Comparison of ENCODE assay signal across 8 cellular contexts in genomic region chrX:12974217-12974796, GRCh38. TPM values are rescaled to one million over a fixed set of nuclear protein-coding genes. Genes with fewer than 3 reads are reported as not detected.
A peak's percentile ranks its signal among the peaks of the same experiment; 100 is the strongest.
DNase-seq lines count a peak whose midpoint lies in the region; ATAC-seq and TF ChIP-seq lines count a peak whose summit lies in the region.

No MANE protein-coding gene starts in this region.

- 7% methylated on average over 12 of the region's 14 CpGs; no CpG with 5 or more reads in 1 of the 2 experiments for WGBS in endodermal cell (ENCODE audit: insufficient coverage in 1 of 2, insufficient read length in 1 of 2), 2 experiments
- 0% methylated on average over 2 to 4 of the region's 14 CpGs for WGBS in mesodermal cell (ENCODE audit: insufficient coverage in 2 of 2), 2 experiments
- WGBS in suprapubic skin, result 23% methylated on average over 14 of the region's 14 CpGs

- H3K36me3 Mint-ChIP-seq in endodermal cell (ENCODE audit: low read depth), result peaks cover 25% of the 10 kb centered on the region

- H3K9me3 ChIP-seq in endodermal cell (ENCODE audit: control insufficient read depth, low read length), result no peaks in the 10 kb centered on the region
- H3K9me3 ChIP-seq in mesodermal cell (ENCODE audit: control insufficient read depth, low read length), result no peaks in the 10 kb centered on the region
- H3K9me3 ChIP-seq in suprapubic skin, result no peaks in the 10 kb centered on the region

- no peak for TF ChIP-seq EP300 in suprapubic skin (IDR thresholded peaks at IDR 0.05)

- peaks cover 70% of the 10 kb centered on the region for H3K9me3 Mint-ChIP-seq in endodermal cell

- TF ChIP-seq POLR2A in suprapubic skin (IDR thresholded peaks at IDR 0.05), result no peak

- H3K4me3 ChIP-seq in endodermal cell (ENCODE audit: low read length), result peak overlapping the region; percentile 91
- peak overlapping the region; percentile 73 for H3K4me3 ChIP-seq in mesodermal cell (ENCODE audit: extremely low read depth, insufficient read depth, low read length, poor library complexity, severe bottlenecking)
- peak overlapping the region; percentile 65 for H3K4me3 ChIP-seq in suprapubic skin

- ATAC-seq in GM18868 (IDR thresholded peaks at IDR 0.05; ENCODE audit: unreplicated experiment), result no peak

- no peak for TF ChIP-seq CTCF in endodermal cell (conservative IDR thresholded peaks at IDR 0.05)
- TF ChIP-seq CTCF in suprapubic skin (IDR thresholded peaks at IDR 0.05), result no peak

- no peaks in the 10 kb centered on the region for H3K27me3 Mint-ChIP-seq in endodermal cell (ENCODE audit: insufficient read depth)

- H3K4me1 ChIP-seq in endodermal cell (ENCODE audit: control insufficient read depth, insufficient read depth, low read length) (no peaks in the 10 kb centered on the region), mesodermal cell (ENCODE audit: control insufficient read depth, insufficient read depth, low read length, poor library complexity, severe bottlenecking) (peaks cover 13% of the 10 kb centered on the region), suprapubic skin (peaks cover 11% of the 10 kb centered on the region)

- peak overlapping the region; percentile 94 for H3K4me3 Mint-ChIP-seq in endodermal cell

- H3K9ac ChIP-seq in endodermal cell (ENCODE audit: extremely low read depth, low read length, poor library complexity, severe bottlenecking), result peak overlapping the region; percentile 100

- H3K36me3 ChIP-seq in endodermal cell (ENCODE audit: control insufficient read depth, insufficient read depth, low read length), result peaks cover 12% of the 10 kb centered on the region
- peaks cover 10% of the 10 kb centered on the region for H3K36me3 ChIP-seq in mesodermal cell (ENCODE audit: control insufficient read depth, insufficient read depth, low read length)
- H3K36me3 ChIP-seq in suprapubic skin, result no peaks in the 10 kb centered on the region

- H3K27me3 ChIP-seq in endodermal cell (ENCODE audit: control insufficient read depth, insufficient read depth, low read length, poor library complexity, severe bottlenecking) (no peaks in the 10 kb centered on the region), suprapubic skin (no peaks in the 10 kb centered on the region)

- peak; percentile 65 for DNase-seq in EL
- peak; percentile 76 for DNase-seq in LHCN-M2 (ENCODE audit: low read depth)
- peak; percentile 61 for DNase-seq in activated CD4-positive, CD25-positive, alpha-beta regulatory T cell treated with anti-CD3 and anti-CD28 coated beads, Interleukin-2, amount 50 U/mL, for 72 hours
- DNase-seq in endodermal cell, result peak; percentile 81
- DNase-seq in suprapubic skin (ENCODE audit: low spot score in 2 of 2), result peak; percentile 87 to 88
- no peak for DNase-seq in NCI-H2107 treated with DMSO at 0.1 percent for 48 hours (lab: John Stamatoyannopoulos, UW; ENCODE audit: unreplicated experiment)

- peak overlapping the region; percentile 98 for H3K27ac Mint-ChIP-seq in endodermal cell

- H3K27ac ChIP-seq in endodermal cell (ENCODE audit: low read depth, low read length), result peak overlapping the region; percentile 98
- H3K27ac ChIP-seq in mesodermal cell (ENCODE audit: low read depth, low read length, severe bottlenecking), result peak overlapping the region; percentile 94
- peak overlapping the region; percentile 98 for H3K27ac ChIP-seq in suprapubic skin

- H3K4me1 Mint-ChIP-seq in endodermal cell, result peaks cover 25% of the 10 kb centered on the region

RNA-seq across cellular contexts. Expression of gene TMSB4X, which starts 0.6 kb away (rescaled TPM):
- total RNA-seq in LHCN-M2 (2014; rRNA removed) (5,577 and 7,816 TPM in 2 replicates), endodermal cell (1,000 to 10,000 TPM; 1,539 to 2,456 TPM), suprapubic skin (1,000 to 10,000 TPM in 3 of 4 donors, 100 to 1,000 TPM in 1; 880 to 1,466 (median 1,228) TPM)
- polyA plus RNA-seq in LHCN-M2 (2012), result 11,098 TPM
- 2,887 TPM for polyA plus RNA-seq in endodermal cell (2013, experiment 1 of 2)
- polyA plus RNA-seq in endodermal cell (2013, experiment 2 of 2), result 3,134 TPM
- 2,997 TPM for polyA plus RNA-seq in mesodermal cell (2013, experiment 1 of 2)
- 3,008 TPM for polyA plus RNA-seq in mesodermal cell (2013, experiment 2 of 2)
